Comparison of ENCODE assay signal across 11 cellular contexts in genomic region chr3:49386056-49386756, GRCh38. TPM values are rescaled to one million over a fixed set of nuclear protein-coding genes. Genes with fewer than 3 reads are reported as not detected.
A peak's percentile ranks its signal among the peaks of the same experiment; 100 is the strongest.
DNase-seq lines count a peak whose midpoint lies in the region; ATAC-seq, FAIRE-seq and TF ChIP-seq lines count a peak whose summit lies in the region.
"Had no signal": no experiment of that assay in that cellular context is flagged by ENCODE, and none has a peak within 500 bp of the region (broad histone marks: within the 10 kb centered on the region; RNA-seq: fewer than 3 reads in every experiment).

No MANE protein-coding gene starts in this region.

- CTCF ChIA-PET in T-cell (lab: Charles Lee) = no interaction called here

- no peak for TF ChIP-seq CTCF in endodermal cell (conservative IDR thresholded peaks at IDR 0.05)

- WGBS in endodermal cell (ENCODE audit: insufficient coverage in 1 of 2, insufficient read length in 1 of 2), 2 experiments = 95 to 96% methylated on average over 8 to 11 of the region's 11 CpGs

- H3K27me3 ChIP-seq in endodermal cell (ENCODE audit: control insufficient read depth, insufficient read depth, low read length, poor library complexity, severe bottlenecking) = no peaks in the 10 kb centered on the region
- H3K27me3 ChIP-seq: colonic mucosa had no signal

- H3K9me3 ChIP-seq in endodermal cell (ENCODE audit: control insufficient read depth, low read length) = no peaks in the 10 kb centered on the region
- H3K9me3 ChIP-seq: colonic mucosa had no signal

- DNase-seq in GM18507 (ENCODE audit: extremely low spot score, insufficient read length, low read depth) (no peak), T-cell (no peak), endodermal cell (no peak)
- no peak for DNase-seq in naive thymus-derived CD8-positive, alpha-beta T cell
- DNase-seq in activated CD4-positive, alpha-beta T cell treated with anti-CD3 and anti-CD28 coated beads, Interleukin-2, amount 10 ng/mL, durations not matched to agents 24 days and 14 days = no peak
- DNase-seq: activated gamma-delta T cell, colonic mucosa, COR-L47, NCI-H1436 treated with DMSO at 0.1 percent for 48 hours, retina had no signal

- POLR2A ChIA-PET in T-cell (lab: Charles Lee) = no interaction called here
- POLR2A ChIA-PET in naive thymus-derived CD8-positive, alpha-beta T cell (lab: Charles Lee) = interaction anchor here (0.6 kb wide), 1 partner anchor 176 kb away, joined by 5 read pairs; no protein-coding TSS in a partner anchor

- H3K4me1 Mint-ChIP-seq in T-cell = peaks cover 51 to 78% (median 75%) of the 10 kb centered on the region in 3 donors
- peaks cover 20 to 83% (median 64%) of the 10 kb centered on the region in 4 donors for H3K4me1 Mint-ChIP-seq in naive thymus-derived CD8-positive, alpha-beta T cell
- H3K4me1 Mint-ChIP-seq in endodermal cell = no peaks in the 10 kb centered on the region
- peaks cover 19% of the 10 kb centered on the region for H3K4me1 Mint-ChIP-seq in activated CD4-positive, alpha-beta T cell treated with anti-CD3 and anti-CD28 coated beads, Interleukin-2, amount 10 ng/mL, durations not matched to agents 24 days and 14 days

- H3K9ac ChIP-seq in endodermal cell (ENCODE audit: extremely low read depth, low read length, poor library complexity, severe bottlenecking) = no peak overlapping the region

- no peak overlapping the region for H3K4me3 ChIP-seq in endodermal cell (ENCODE audit: low read length)
- H3K4me3 ChIP-seq: colonic mucosa had no signal

- H3K4me3 Mint-ChIP-seq in T-cell (peak overlapping the region in 2 of 3 donors; percentile 37 to 40), endodermal cell (no peak overlapping the region)
- H3K4me3 Mint-ChIP-seq in naive thymus-derived CD8-positive, alpha-beta T cell = peak overlapping the region in 5 of 10 donors; percentile 4 to 54 (median 48)
- H3K4me3 Mint-ChIP-seq in activated CD4-positive, alpha-beta T cell treated with anti-CD3 and anti-CD28 coated beads, Interleukin-2, amount 10 ng/mL, durations not matched to agents 24 days and 14 days = no peak overlapping the region

- H3K36me3 Mint-ChIP-seq in T-cell (peaks cover 6% of the 10 kb centered on the region), endodermal cell (ENCODE audit: low read depth) (peaks cover 20% of the 10 kb centered on the region)
- peaks cover 0 to 28% (median 0%) of the 10 kb centered on the region in 3 donors for H3K36me3 Mint-ChIP-seq in naive thymus-derived CD8-positive, alpha-beta T cell
- peaks cover 28% of the 10 kb centered on the region for H3K36me3 Mint-ChIP-seq in activated CD4-positive, alpha-beta T cell treated with anti-CD3 and anti-CD28 coated beads, Interleukin-2, amount 10 ng/mL, durations not matched to agents 24 days and 14 days (ENCODE audit: low read depth)

- FAIRE-seq in GM18507 (lab: Jason Lieb, UNC) = peak; percentile 38

- H3K9me3 Mint-ChIP-seq in T-cell = no peaks in the 10 kb centered on the region
- H3K9me3 Mint-ChIP-seq in naive thymus-derived CD8-positive, alpha-beta T cell = no peaks in the 10 kb centered on the region
- peaks cover 2% of the 10 kb centered on the region for H3K9me3 Mint-ChIP-seq in endodermal cell
- no peaks in the 10 kb centered on the region for H3K9me3 Mint-ChIP-seq in activated CD4-positive, alpha-beta T cell treated with anti-CD3 and anti-CD28 coated beads, Interleukin-2, amount 10 ng/mL, durations not matched to agents 24 days and 14 days

- H3K27ac Mint-ChIP-seq in T-cell (peak overlapping the region; percentile 46 to 65), endodermal cell (no peak overlapping the region)
- peak overlapping the region; percentile 15 to 79 (median 58) for H3K27ac Mint-ChIP-seq in naive thymus-derived CD8-positive, alpha-beta T cell
- H3K27ac Mint-ChIP-seq in activated CD4-positive, alpha-beta T cell treated with anti-CD3 and anti-CD28 coated beads, Interleukin-2, amount 10 ng/mL, durations not matched to agents 24 days and 14 days = no peak overlapping the region

- no peaks in the 10 kb centered on the region for H3K4me1 ChIP-seq in endodermal cell (ENCODE audit: control insufficient read depth, insufficient read depth, low read length)

- H3K27me3 Mint-ChIP-seq in T-cell = no peaks in the 10 kb centered on the region
- H3K27me3 Mint-ChIP-seq in naive thymus-derived CD8-positive, alpha-beta T cell = no peaks in the 10 kb centered on the region
- H3K27me3 Mint-ChIP-seq in endodermal cell (ENCODE audit: insufficient read depth) = no peaks in the 10 kb centered on the region
- no peaks in the 10 kb centered on the region for H3K27me3 Mint-ChIP-seq in activated CD4-positive, alpha-beta T cell treated with anti-CD3 and anti-CD28 coated beads, Interleukin-2, amount 10 ng/mL, durations not matched to agents 24 days and 14 days

- peaks cover 13% of the 10 kb centered on the region for H3K36me3 ChIP-seq in endodermal cell (ENCODE audit: control insufficient read depth, insufficient read depth, low read length)
- H3K36me3 ChIP-seq: colonic mucosa had no signal

- no peak for ATAC-seq in T-cell (replicated peaks in 1 of 4)
- ATAC-seq in naive thymus-derived CD8-positive, alpha-beta T cell = no peak
- ATAC-seq in GM18505 (IDR thresholded peaks at IDR 0.05; ENCODE audit: unreplicated experiment) = no peak

- intact Hi-C loops in activated CD4-positive, alpha-beta T cell treated with anti-CD3 and anti-CD28 coated beads, Interleukin-2, amount 10 ng/mL, durations not matched to agents 24 days and 14 days (cut with micrococcal nuclease) = no loop called here

- TF ChIP-seq POLR2A in GM18505 (IDR thresholded peaks at IDR 0.05; ENCODE audit: borderline replicate concordance, extremely low read depth, insufficient read depth, insufficient read length) = no peak

- no peak overlapping the region for H3K27ac ChIP-seq in endodermal cell (ENCODE audit: low read depth, low read length)
- H3K27ac ChIP-seq: colonic mucosa had no signal

RNA-seq across cellular contexts. Expression of gene RHOA, which starts 25.6 kb away (rescaled TPM):
- total RNA-seq in T-cell (100 to 1,000 TPM; 247 to 279 (median 269) TPM), endodermal cell (100 to 1,000 TPM; 359 to 371 TPM)
- total RNA-seq in naive thymus-derived CD8-positive, alpha-beta T cell = 100 to 1,000 TPM; 235 to 254 TPM
- 100 to 1,000 TPM; 478 to 683 (median 552) TPM for polyA plus RNA-seq in naive thymus-derived CD8-positive, alpha-beta T cell
- 416 TPM for polyA plus RNA-seq in endodermal cell (2013, experiment 1 of 2)
- 399 TPM for polyA plus RNA-seq in endodermal cell (2013, experiment 2 of 2)
- 381 and 391 TPM in 2 replicates for total RNA-seq in activated CD4-positive, alpha-beta T cell treated with anti-CD3 and anti-CD28 coated beads, Interleukin-2, amount 10 ng/mL, durations not matched to agents 24 days and 14 days

RNA-seq across cellular contexts. Expression of gene TCTA, which starts 26.0 kb away (rescaled TPM):
- total RNA-seq in T-cell = 10 to 100 TPM; 22.8 to 38.2 (median 34.3) TPM
- total RNA-seq in naive thymus-derived CD8-positive, alpha-beta T cell = 10 to 100 TPM; 34.0 to 34.1 TPM
- 10 to 100 TPM; 37.6 to 48.8 (median 45.5) TPM for polyA plus RNA-seq in naive thymus-derived CD8-positive, alpha-beta T cell
- 10 to 100 TPM in 1 of 2 donors, 1 to 10 TPM in 1; 6.3 to 11.2 TPM for total RNA-seq in endodermal cell
- 8.1 TPM for polyA plus RNA-seq in endodermal cell (2013, experiment 1 of 2)
- polyA plus RNA-seq in endodermal cell (2013, experiment 2 of 2) = 6.9 TPM
- total RNA-seq in activated CD4-positive, alpha-beta T cell treated with anti-CD3 and anti-CD28 coated beads, Interleukin-2, amount 10 ng/mL, durations not matched to agents 24 days and 14 days = 18.7 and 21.2 TPM in 2 replicates

RNA-seq across cellular contexts. Expression of gene GPX1, which starts 28.1 kb away (rescaled TPM):
- total RNA-seq in T-cell (10 to 100 TPM; 45.1 to 87.5 (median 73.8) TPM), endodermal cell (100 to 1,000 TPM; 178 to 195 TPM)
- total RNA-seq in naive thymus-derived CD8-positive, alpha-beta T cell = 10 to 100 TPM; 73.6 to 83.7 TPM
- 100 to 1,000 TPM; 149 to 249 (median 224) TPM for polyA plus RNA-seq in naive thymus-derived CD8-positive, alpha-beta T cell
- polyA plus RNA-seq in endodermal cell (2013, experiment 1 of 2) = 137 TPM
- polyA plus RNA-seq in endodermal cell (2013, experiment 2 of 2) = 132 TPM
- total RNA-seq in activated CD4-positive, alpha-beta T cell treated with anti-CD3 and anti-CD28 coated beads, Interleukin-2, amount 10 ng/mL, durations not matched to agents 24 days and 14 days = 190 and 200 TPM in 2 replicates

RNA-seq across cellular contexts. Expression of gene AMT, which starts 36.1 kb away (rescaled TPM):
- total RNA-seq in T-cell (10 to 100 TPM in 4 of 5 donors, 1 to 10 TPM in 1; 9.6 to 14.1 (median 11.1) TPM), endodermal cell (10 to 100 TPM; 44.4 to 51.7 TPM)
- 1 to 10 TPM; 9.4 to 9.9 TPM for total RNA-seq in naive thymus-derived CD8-positive, alpha-beta T cell
- polyA plus RNA-seq in naive thymus-derived CD8-positive, alpha-beta T cell = 1 to 10 TPM; 1.6 to 3.1 (median 1.9) TPM
- 25.9 TPM for polyA plus RNA-seq in endodermal cell (2013, experiment 1 of 2)
- 21.9 TPM for polyA plus RNA-seq in endodermal cell (2013, experiment 2 of 2)
- total RNA-seq in activated CD4-positive, alpha-beta T cell treated with anti-CD3 and anti-CD28 coated beads, Interleukin-2, amount 10 ng/mL, durations not matched to agents 24 days and 14 days = 2.6 and 3.7 TPM in 2 replicates

RNA-seq across cellular contexts. Expression of gene NICN1, which starts 42.9 kb away (rescaled TPM):
- 10 to 100 TPM; 17.5 to 26.1 (median 24.1) TPM for total RNA-seq in T-cell
- 10 to 100 TPM; 21.6 to 23.0 TPM for total RNA-seq in naive thymus-derived CD8-positive, alpha-beta T cell
- polyA plus RNA-seq in naive thymus-derived CD8-positive, alpha-beta T cell = 1 to 10 TPM; 7.4 to 9.7 (median 8.2) TPM
- total RNA-seq in endodermal cell = 10 to 100 TPM; 10.4 to 19.6 TPM
- 20.8 TPM for polyA plus RNA-seq in endodermal cell (2013, experiment 1 of 2)
- 17.5 TPM for polyA plus RNA-seq in endodermal cell (2013, experiment 2 of 2)
- total RNA-seq in activated CD4-positive, alpha-beta T cell treated with anti-CD3 and anti-CD28 coated beads, Interleukin-2, amount 10 ng/mL, durations not matched to agents 24 days and 14 days = 11.1 and 12.6 TPM in 2 replicates

Comparison
In these comparisons a context has a peak if more than half of its experiments do, and no peak if none do; other contexts are left out.
1. H3K27ac Mint-ChIP-seq: peak in T-cell (2 of 2) and naive thymus-derived CD8-positive, alpha-beta T cell (10 of 10); none in endodermal cell (single experiment) and activated CD4-positive, alpha-beta T cell treated with anti-CD3 and anti-CD28 coated beads, Interleukin-2, amount 10 ng/mL, durations not matched to agents 24 days and 14 days (single experiment).
2. H3K4me3 Mint-ChIP-seq: peak in T-cell (2 of 3); none in endodermal cell (single experiment) and activated CD4-positive, alpha-beta T cell treated with anti-CD3 and anti-CD28 coated beads, Interleukin-2, amount 10 ng/mL, durations not matched to agents 24 days and 14 days (single experiment).